In the genomic region with DNA sequence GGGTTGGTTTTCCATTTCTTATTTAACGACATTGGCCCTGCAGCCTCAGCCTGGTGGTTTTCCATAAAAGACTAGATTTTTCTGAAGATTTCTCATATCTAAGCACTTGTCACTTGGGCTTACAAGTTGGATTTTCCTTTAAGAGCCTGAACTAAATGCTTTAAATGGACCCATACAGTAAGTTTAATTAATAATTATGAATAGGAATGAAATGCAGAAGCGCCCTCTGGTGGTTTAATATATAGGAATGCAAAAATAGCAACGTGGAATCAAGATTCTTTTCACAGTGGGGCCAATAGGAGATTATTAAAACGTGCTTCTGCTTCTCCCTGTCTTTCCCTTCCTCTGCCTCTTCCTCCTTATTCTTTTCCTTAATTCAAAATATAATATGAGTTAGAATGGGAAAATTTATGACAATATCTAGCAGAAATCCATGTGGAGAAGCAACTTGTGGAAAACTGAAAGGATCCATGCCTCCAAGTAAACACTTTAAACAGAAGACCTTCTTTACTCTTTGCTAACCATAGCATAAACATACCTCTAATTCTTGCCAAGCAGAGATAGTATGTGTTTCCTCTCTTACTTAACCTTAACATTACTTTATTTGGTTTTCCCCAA, we compare ENCODE assay signal across 8 cellular contexts.
DNase-seq lines count a peak whose midpoint lies in the region; ATAC-seq and TF ChIP-seq lines count a peak whose summit lies in the region.

No MANE protein-coding gene starts in this region.

- CTCF ChIA-PET in BJ (lab: Yijun Ruan, JAX): interaction anchor here (0.6 kb wide), 1 partner anchor 353 kb away, joined by 3 read pairs; no protein-coding TSS in a partner anchor

- H3K27me3 ChIP-seq in BJ (ENCODE audit: control insufficient read depth, insufficient read depth, low read length): no peaks in the 10 kb centered on the region

- H3K4me3 ChIP-seq in BJ (ENCODE audit: low read depth, low read length): no peak overlapping the region

- H3K36me3 ChIP-seq in BJ (ENCODE audit: control insufficient read depth, insufficient read depth, low read length): no peaks in the 10 kb centered on the region

- ATAC-seq in HG02885 (IDR thresholded peaks at IDR 0.05; ENCODE audit: poor library complexity, unreplicated experiment) (peak; percentile 50), HG02884 (IDR thresholded peaks at IDR 0.05; ENCODE audit: unreplicated experiment) (no peak)

- DNase-seq in BJ (ENCODE audit: low read depth) (no peak), RKO (ENCODE audit: low spot score) (peak; percentile 51), foreskin melanocyte (peak; percentile 21), superior temporal gyrus (ENCODE audit: extremely low spot score) (peak; percentile 84), GF-D8 (lab: John Stamatoyannopoulos, UW) (no peak), cortex of kidney (lab: John Stamatoyannopoulos, UW) (no peak)

- POLR2A ChIA-PET in BJ (lab: Charles Lee): no interaction called here

- TF ChIP-seq CTCF in BJ (IDR thresholded peaks at IDR 0.05; ENCODE audit: insufficient read depth, low read depth, low read length): peak; percentile 10; the same call in 1 of the 2 replicates

Comparison
In these comparisons a context has a peak if more than half of its experiments do, and no peak if none do; other contexts are left out.
1. DNase-seq: peak in RKO (single experiment), foreskin melanocyte (single experiment) and superior temporal gyrus (single experiment); none in BJ (single experiment), GF-D8 (single experiment) and cortex of kidney (single experiment).